8 cellular contexts compared by ENCODE assay signal in the genomic region with DNA sequence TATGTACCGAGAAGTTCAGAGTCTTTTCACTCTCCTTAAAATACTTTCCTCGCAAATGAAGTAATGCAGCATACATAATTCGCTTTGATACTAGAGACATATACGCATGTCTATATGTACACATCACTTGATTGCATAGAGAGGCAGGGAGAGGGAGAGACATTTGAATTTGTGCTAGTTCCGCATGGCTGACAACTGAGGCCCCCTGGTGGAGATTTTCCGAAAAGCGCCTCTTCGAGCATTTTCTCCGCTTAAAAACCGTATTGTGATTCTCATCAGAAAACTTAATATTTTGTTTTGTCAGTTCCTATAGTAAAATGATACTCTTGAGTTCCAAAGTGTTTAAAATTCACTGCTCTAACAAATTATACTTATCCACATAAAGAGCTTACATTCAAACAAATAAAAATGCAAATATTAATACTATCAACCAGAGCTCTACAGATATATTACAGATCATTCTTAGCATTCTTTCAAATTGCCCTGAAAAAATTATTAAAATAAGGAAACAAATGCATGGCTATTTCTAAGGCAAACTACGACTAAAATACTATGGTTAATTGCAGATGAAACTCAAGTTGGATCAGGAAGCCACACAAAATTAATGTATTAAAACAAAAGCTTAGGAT.
DNase-seq lines count a peak whose midpoint lies in the region; ATAC-seq lines count a peak whose summit lies in the region.

No MANE protein-coding gene starts in this region.

- H3K27ac Mint-ChIP-seq in stimulated activated naive B cell treated with anti-CD40 and anti-IgM and Interleukin-4, amounts not matched to agents 10 μg/mL and 1 μg/mL and 100 μg/mL, for 72 hours = no peak overlapping the region

- ATAC-seq in stimulated activated naive B cell treated with anti-CD40 and anti-IgM and Interleukin-4, amounts not matched to agents 10 μg/mL and 1 μg/mL and 100 μg/mL, for 72 hours (replicated peaks) = peak; percentile 42 to 43
- no peak for ATAC-seq in GM19455 (IDR thresholded peaks at IDR 0.05; ENCODE audit: unreplicated experiment)

- H3K4me3 Mint-ChIP-seq in stimulated activated naive B cell treated with anti-CD40 and anti-IgM and Interleukin-4, amounts not matched to agents 10 μg/mL and 1 μg/mL and 100 μg/mL, for 72 hours = no peak overlapping the region

- H3K4me1 Mint-ChIP-seq in stimulated activated naive B cell treated with anti-CD40 and anti-IgM and Interleukin-4, amounts not matched to agents 10 μg/mL and 1 μg/mL and 100 μg/mL, for 72 hours = peaks cover 3 to 7% of the 10 kb centered on the region in 2 donors

- peak; percentile 47 for DNase-seq in NCI-H146 (lab: John Stamatoyannopoulos, UW)
- DNase-seq in NCI-H146 treated with DMSO at 0.1 percent for 48 hours (lab: John Stamatoyannopoulos, UW; ENCODE audit: unreplicated experiment) = no peak
- DNase-seq in NCI-H69 (lab: John Stamatoyannopoulos, UW) = peak; percentile 76
- peak; percentile 62 to 69 for DNase-seq in activated CD4-positive, alpha-beta T cell treated with anti-CD3 and anti-CD28 coated beads, Interleukin-2, amount 50 U/mL, for 4 hours
- peak; percentile 15 to 39 (median 27) for DNase-seq in effector memory CD4-positive, alpha-beta T cell
- DNase-seq in middle frontal gyrus (ENCODE audit: extremely low spot score, low spot score) = peak; percentile 64
- peak; percentile 23 for DNase-seq in stimulated activated naive B cell treated with anti-CD40 and anti-IgM and Interleukin-4, amounts not matched to agents 10 μg/mL and 1 μg/mL and 100 μg/mL, for 72 hours

- H3K36me3 Mint-ChIP-seq in stimulated activated naive B cell treated with anti-CD40 and anti-IgM and Interleukin-4, amounts not matched to agents 10 μg/mL and 1 μg/mL and 100 μg/mL, for 72 hours = no peaks in the 10 kb centered on the region

- H3K9me3 Mint-ChIP-seq in stimulated activated naive B cell treated with anti-CD40 and anti-IgM and Interleukin-4, amounts not matched to agents 10 μg/mL and 1 μg/mL and 100 μg/mL, for 72 hours = no peaks in the 10 kb centered on the region

- H3K4me1 ChIP-seq in effector memory CD4-positive, alpha-beta T cell (ENCODE audit: control insufficient read depth, insufficient read depth, low read length, poor library complexity, severe bottlenecking) = no peaks in the 10 kb centered on the region

- H3K9me3 ChIP-seq in effector memory CD4-positive, alpha-beta T cell (ENCODE audit: control insufficient read depth, low read length) = no peaks in the 10 kb centered on the region

- H3K36me3 ChIP-seq in effector memory CD4-positive, alpha-beta T cell (ENCODE audit: control insufficient read depth, insufficient read depth, low read length) = no peaks in the 10 kb centered on the region

- H3K27me3 ChIP-seq in effector memory CD4-positive, alpha-beta T cell (replicated peaks; ENCODE audit: control insufficient read depth, insufficient read depth, low read length, poor library complexity, severe bottlenecking) = no peaks in the 10 kb centered on the region

- peaks cover 12 to 21% of the 10 kb centered on the region in 2 donors for H3K27me3 Mint-ChIP-seq in stimulated activated naive B cell treated with anti-CD40 and anti-IgM and Interleukin-4, amounts not matched to agents 10 μg/mL and 1 μg/mL and 100 μg/mL, for 72 hours

- H3K27ac ChIP-seq in effector memory CD4-positive, alpha-beta T cell (ENCODE audit: insufficient read depth, low read length, poor library complexity, severe bottlenecking) = no peak overlapping the region

- no peak overlapping the region for H3K4me3 ChIP-seq in effector memory CD4-positive, alpha-beta T cell (ENCODE audit: insufficient read depth, low read depth, low read length, poor library complexity, severe bottlenecking)
